6 cellular contexts compared by ENCODE assay signal in genomic region chr7:140324714-140325113, GRCh38.
"Had no signal": no experiment of that assay in that cellular context is flagged by ENCODE, and none has a peak within 500 bp of the region (broad histone marks: within the 10 kb centered on the region; RNA-seq: fewer than 3 reads in every experiment).

No MANE protein-coding gene starts in this region.

- FAIRE-seq: HepG2, HTR-8/SVneo had no signal

- H3K9ac ChIP-seq: KMS-11 had no signal

- H3K4me2 ChIP-seq: KMS-11 had no signal

- H3K27ac ChIP-seq: HL-60, KMS-11 had no signal

- ATAC-seq: HepG2 had no signal

- DNase-seq: IMR-90, KG1 had no signal
